18 cellular contexts compared by ENCODE assay signal in genomic region chr6:110980227-110980626, GRCh38. TPM values are rescaled to one million over a fixed set of nuclear protein-coding genes. Genes with fewer than 3 reads are reported as not detected.
DNase-seq lines count a peak whose midpoint lies in the region; FAIRE-seq and TF ChIP-seq lines count a peak whose summit lies in the region.
"Had no signal": no experiment of that assay in that cellular context is flagged by ENCODE, and none has a peak within 500 bp of the region (broad histone marks: within the 10 kb centered on the region; RNA-seq: fewer than 3 reads in every experiment).

No MANE protein-coding gene starts in this region.

- H4K20me1 ChIP-seq in astrocyte (ENCODE audit: insufficient read depth, low read length) = peaks cover 7% of the 10 kb centered on the region

- no peaks in the 10 kb centered on the region for H3K4me1 ChIP-seq in astrocyte (ENCODE audit: insufficient read depth, low read length)

- no peak overlapping the region for H2AFZ ChIP-seq in astrocyte (ENCODE audit: low read depth, low read length)

- H3K27me3 Mint-ChIP-seq in activated T-cell treated with anti-CD3 and anti-CD28 coated beads, Interleukin-2, amount 50 U/mL, for 24 hours = no peaks in the 10 kb centered on the region
- H3K27me3 Mint-ChIP-seq in IgD-negative memory B cell = no peaks in the 10 kb centered on the region
- H3K27me3 Mint-ChIP-seq in astrocyte (ENCODE audit: low read depth, unreplicated experiment) = no peaks in the 10 kb centered on the region
- H3K27me3 Mint-ChIP-seq in osteocyte (ENCODE audit: unreplicated experiment) = no peaks in the 10 kb centered on the region

- H3K4me1 Mint-ChIP-seq in activated T-cell treated with anti-CD3 and anti-CD28 coated beads, Interleukin-2, amount 50 U/mL, for 24 hours (ENCODE audit: low read depth) = peaks cover 44% of the 10 kb centered on the region
- H3K4me1 Mint-ChIP-seq in IgD-negative memory B cell = peaks cover 20 to 28% (median 25%) of the 10 kb centered on the region in 3 donors
- H3K4me1 Mint-ChIP-seq in astrocyte (ENCODE audit: low read depth, unreplicated experiment) = peaks cover 11% of the 10 kb centered on the region
- peaks cover 22% of the 10 kb centered on the region for H3K4me1 Mint-ChIP-seq in osteocyte (ENCODE audit: unreplicated experiment)

- TF ChIP-seq CTCF in astrocyte (IDR thresholded peaks at IDR 0.05; ENCODE audit: insufficient read depth, low read depth, low read length) (no peak), osteocyte (IDR thresholded peaks at IDR 0.05) (no peak), GM13977 (IDR thresholded peaks at IDR 0.05; ENCODE audit: extremely low read depth, insufficient read depth, missing control alignments) (no peak)

- H3K36me3 ChIP-seq in astrocyte (ENCODE audit: insufficient read depth, low read length) = peaks cover 2% of the 10 kb centered on the region

- no peak for DNase-seq in activated T-cell treated with anti-CD3 and anti-CD28 coated beads, Interleukin-2, amount 50 U/mL, for 24 hours
- DNase-seq in activated T-cell treated with anti-CD3 and anti-CD28 coated beads for 4 hours = no peak
- DNase-seq in astrocyte (ENCODE audit: low read depth) = no peak
- no peak for DNase-seq in osteocyte (ENCODE audit: extremely low spot score, unreplicated experiment)
- DNase-seq in COLO668 (lab: John Stamatoyannopoulos, UW; ENCODE audit: unreplicated experiment) = no peak
- no peak for DNase-seq in GM13977 (ENCODE audit: low spot score)
- no peak for DNase-seq in NCI-H1930 (lab: John Stamatoyannopoulos, UW)
- DNase-seq: ACHN, HCEC 1CT, kidney glomerular epithelial cell, midbrain, MV-4-11, NCI-H2081, pancreas, small intestine, upper lobe of left lung had no signal

- H3K79me2 ChIP-seq in astrocyte (ENCODE audit: insufficient read depth, low read length) = peaks cover 35% of the 10 kb centered on the region

- H3K27me3 ChIP-seq in astrocyte (ENCODE audit: insufficient read depth, low read length) = no peaks in the 10 kb centered on the region
- H3K27me3 ChIP-seq: pancreas, upper lobe of left lung had no signal

- H3K27ac Mint-ChIP-seq in activated T-cell treated with anti-CD3 and anti-CD28 coated beads, Interleukin-2, amount 50 U/mL, for 24 hours = peak overlapping the region; percentile 66
- peak overlapping the region in 1 of 3 donors; percentile 93 for H3K27ac Mint-ChIP-seq in IgD-negative memory B cell
- H3K27ac Mint-ChIP-seq in astrocyte (ENCODE audit: unreplicated experiment) = no peak overlapping the region
- no peak overlapping the region for H3K27ac Mint-ChIP-seq in osteocyte (ENCODE audit: unreplicated experiment)

- H3K4me3 Mint-ChIP-seq in activated T-cell treated with anti-CD3 and anti-CD28 coated beads, Interleukin-2, amount 50 U/mL, for 24 hours = peak overlapping the region; percentile 99
- H3K4me3 Mint-ChIP-seq in IgD-negative memory B cell (peak overlapping the region; percentile 91 to 100 (median 98)), astrocyte (ENCODE audit: unreplicated experiment) (peak overlapping the region; percentile 99), osteocyte (ENCODE audit: unreplicated experiment) (peak overlapping the region; percentile 95)

- no peak overlapping the region for H3K4me3 ChIP-seq in astrocyte (ENCODE audit: insufficient read depth, low read depth, low read length)
- H3K4me3 ChIP-seq: pancreas had no signal

- no peak overlapping the region for H3K27ac ChIP-seq in astrocyte (ENCODE audit: low read depth, low read length)
- H3K27ac ChIP-seq: pancreas, upper lobe of left lung had no signal

- H3K36me3 Mint-ChIP-seq in activated T-cell treated with anti-CD3 and anti-CD28 coated beads, Interleukin-2, amount 50 U/mL, for 24 hours (ENCODE audit: low read depth) = peaks cover 66% of the 10 kb centered on the region
- H3K36me3 Mint-ChIP-seq in IgD-negative memory B cell (peaks cover 6% of the 10 kb centered on the region), astrocyte (ENCODE audit: low read depth, unreplicated experiment) (peaks cover 11% of the 10 kb centered on the region), osteocyte (ENCODE audit: unreplicated experiment) (peaks cover 8% of the 10 kb centered on the region)

- FAIRE-seq in astrocyte (lab: Jason Lieb, UNC) = no peak
- FAIRE-seq: G401.6, pancreas, small intestine had no signal

- no peak overlapping the region for H3K9ac ChIP-seq in astrocyte (ENCODE audit: low read length)

- no peaks in the 10 kb centered on the region for H3K9me3 Mint-ChIP-seq in activated T-cell treated with anti-CD3 and anti-CD28 coated beads, Interleukin-2, amount 50 U/mL, for 24 hours
- peaks cover 0 to 1% (median 0%) of the 10 kb centered on the region in 3 donors for H3K9me3 Mint-ChIP-seq in IgD-negative memory B cell
- H3K9me3 Mint-ChIP-seq in astrocyte (ENCODE audit: unreplicated experiment) = no peaks in the 10 kb centered on the region
- H3K9me3 Mint-ChIP-seq in osteocyte (ENCODE audit: unreplicated experiment) = no peaks in the 10 kb centered on the region

- no peak overlapping the region for H3K4me2 ChIP-seq in astrocyte (ENCODE audit: low read length)

- H3K9me3 ChIP-seq in astrocyte (ENCODE audit: insufficient read depth, low read depth, low read length) = no peaks in the 10 kb centered on the region
- H3K9me3 ChIP-seq: pancreas, upper lobe of left lung had no signal

- in situ Hi-C loops in GM13977 (cut with MboI; ENCODE audit: low pct_unique_long_range_greater_than_20kb, low sequenced_read_pairs, unreplicated experiment) = no loop called here

RNA-seq across cellular contexts. Expression of gene RPF2, which starts 1.6 kb away (rescaled TPM):
- polyA plus RNA-seq in IgD-negative memory B cell = 26.3 TPM
- total RNA-seq in astrocyte (30.5 and 31.3 TPM in 2 replicates), osteocyte (22.1 and 24.4 TPM in 2 replicates)

RNA-seq across cellular contexts. Expression of gene GTF3C6, which starts 21.7 kb away (rescaled TPM):
- polyA plus RNA-seq in IgD-negative memory B cell = 97.4 TPM
- total RNA-seq in astrocyte (105 and 116 TPM in 2 replicates), osteocyte (64.9 and 66.2 TPM in 2 replicates)
